21 cellular contexts compared by ENCODE assay signal in the genomic region with DNA sequence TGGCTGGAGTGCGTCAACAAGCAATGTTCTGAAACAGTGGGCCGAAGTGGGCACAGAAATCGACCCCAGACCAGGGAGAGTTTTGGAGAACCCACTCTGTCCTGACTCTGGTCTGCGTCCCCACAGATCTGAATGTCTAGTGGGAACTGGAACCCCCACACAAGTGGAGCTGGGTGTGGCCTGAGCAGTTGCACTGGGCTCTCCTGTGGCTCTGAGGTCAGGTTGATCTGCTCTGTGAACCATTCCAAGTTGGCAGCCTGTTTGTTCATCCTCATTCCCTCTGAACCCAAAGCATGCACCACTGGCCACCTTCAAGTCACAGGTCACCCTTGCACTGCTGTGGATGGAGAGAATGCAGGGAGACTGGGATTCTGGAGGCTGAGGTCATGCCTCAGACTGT.
"Had no signal": no experiment of that assay in that cellular context is flagged by ENCODE, and none has a peak within 500 bp of the region (broad histone marks: within the 10 kb centered on the region; RNA-seq: fewer than 3 reads in every experiment).

No MANE protein-coding gene starts in this region.

- H3K9me3 ChIP-seq: SJSA1 had no signal

- H3K27ac ChIP-seq: KMS-11, SJSA1, SK-N-MC had no signal

- H3K36me3 ChIP-seq: SJSA1 had no signal

- H3K9ac ChIP-seq: KMS-11 had no signal

- H3K4me3 Mint-ChIP-seq: IgD-negative memory B cell had no signal

- H3K4me3 ChIP-seq: K562, SJSA1, SK-N-MC had no signal

- H3K9me3 Mint-ChIP-seq: IgD-negative memory B cell had no signal

- H3K27me3 ChIP-seq: SJSA1 had no signal

- H3K27ac Mint-ChIP-seq: IgD-negative memory B cell had no signal

- ATAC-seq: HepG2, K562 had no signal

- H3K4me2 ChIP-seq: KMS-11 had no signal

- H3K36me3 Mint-ChIP-seq: IgD-negative memory B cell had no signal

- DNase-seq: Kasumi-1, NCI-H1092, NCI-H1105 treated with DMSO at 0.1 percent for 48 hours, NCI-H1417 treated with DMSO at 0.1 percent for 48 hours, NCI-H146, NCI-H1694 treated with DMSO at 0.1 percent for 48 hours, NCI-H1930, NCI-H2081, NCI-H2107, NCI-H2227 treated with DMSO at 0.1 percent for 48 hours, NCI-H526 treated with DMSO at 0.1 percent for 48 hours, NCI-H774, Right ventricle myocardium superior, RPMI8226, SIG-M5 had no signal
